In genomic region chr17:48600244-48601098, GRCh38 we compare ENCODE assay signal across 12 cellular contexts. TPM values are rescaled to one million over a fixed set of nuclear protein-coding genes. Genes with fewer than 3 reads are reported as not detected.
DNase-seq lines count a peak whose midpoint lies in the region; ATAC-seq lines count a peak whose summit lies in the region.
"Had no signal": no experiment of that assay in that cellular context is flagged by ENCODE, and none has a peak within 500 bp of the region (broad histone marks: within the 10 kb centered on the region; RNA-seq: fewer than 3 reads in every experiment).

No MANE protein-coding gene starts in this region.

- H4K5ac ChIP-seq in mesendoderm (ENCODE audit: low read length) = no peak overlapping the region

- no peaks in the 10 kb centered on the region for H3K79me2 ChIP-seq in mesendoderm (ENCODE audit: control insufficient read depth, insufficient read depth, low read length)

- no CpG with 5 or more reads among the region's 17 CpGs for WGBS in mesendoderm (ENCODE audit: extremely low coverage, insufficient coverage, low lambda C conversion rate)

- H3K18ac ChIP-seq in mesendoderm (ENCODE audit: low read length) = no peak overlapping the region

- H4K8ac ChIP-seq in mesendoderm (ENCODE audit: low read depth, low read length) = no peak overlapping the region

- no peak overlapping the region for H2AK5ac ChIP-seq in mesendoderm (ENCODE audit: low read length)

- no peaks in the 10 kb centered on the region for H3K36me3 ChIP-seq in mesendoderm (ENCODE audit: control insufficient read depth, insufficient read depth, low read length)
- H3K36me3 ChIP-seq: ovary had no signal

- H3K4ac ChIP-seq in mesendoderm (ENCODE audit: low read depth, low read length) = no peak overlapping the region

- no peak for ATAC-seq in HG02884 (IDR thresholded peaks at IDR 0.05; ENCODE audit: unreplicated experiment)

- H3K9ac ChIP-seq in mesendoderm (ENCODE audit: low read length) = no peak overlapping the region

- H3K23ac ChIP-seq in mesendoderm (ENCODE audit: low read length) = no peak overlapping the region

- no peak overlapping the region for H2BK120ac ChIP-seq in mesendoderm (ENCODE audit: low read depth, low read length)

- H3K56ac ChIP-seq in mesendoderm (ENCODE audit: low read length) = no peak overlapping the region

- H3K27me3 ChIP-seq in mesendoderm (ENCODE audit: insufficient read depth, low read length, poor library complexity) = peaks cover 88% of the 10 kb centered on the region

- H3K4me2 ChIP-seq in mesendoderm (ENCODE audit: low read length) = no peak overlapping the region

- no peak overlapping the region for H2BK5ac ChIP-seq in mesendoderm (ENCODE audit: low read length)

- no peak overlapping the region for H3K4me3 ChIP-seq in mesendoderm (ENCODE audit: low read length)
- H3K4me3 ChIP-seq: dorsolateral prefrontal cortex, ovary, SJSA1, thoracic aorta had no signal

- H3K27ac ChIP-seq in mesendoderm (ENCODE audit: low read depth, low read length) = no peak overlapping the region
- H3K27ac ChIP-seq: dorsolateral prefrontal cortex, ovary, SJSA1, thoracic aorta had no signal

- no peak overlapping the region for H2BK15ac ChIP-seq in mesendoderm (replicated peaks; ENCODE audit: low read depth)

- no peaks in the 10 kb centered on the region for H3K79me1 ChIP-seq in mesendoderm (ENCODE audit: low read length)

- DNase-seq in COLO668 (lab: John Stamatoyannopoulos, UW; ENCODE audit: unreplicated experiment) (peak; percentile 17), SW480 (ENCODE audit: low spot score) (peak; percentile 69), mesendoderm (peak; percentile 74), NCI-H446 (lab: John Stamatoyannopoulos, UW) (no peak), NCI-H774 (lab: John Stamatoyannopoulos, UW) (no peak)
- DNase-seq: activated effector memory CD4-positive, alpha-beta T cell treated with anti-CD3 and anti-CD28 coated beads, Interleukin-2, amount 50 U/mL, for 16 hours; DMS 273 treated with DMSO at 0.1 percent for 48 hours; dorsolateral prefrontal cortex; ovary had no signal

- peaks cover 9% of the 10 kb centered on the region for H3K4me1 ChIP-seq in mesendoderm (ENCODE audit: control insufficient read depth, low read depth, low read length)

RNA-seq across cellular contexts. Expression of gene HOXB6, which starts 4.3 kb away (rescaled TPM):
- not detected for polyA plus RNA-seq in mesendoderm (2013, experiment 1 of 2)
- not detected for polyA plus RNA-seq in mesendoderm (2013, experiment 2 of 2)

RNA-seq across cellular contexts. Expression of gene HOXB5, which starts 6.9 kb away (rescaled TPM):
- polyA plus RNA-seq in mesendoderm (2013, experiment 1 of 2) = not detected
- polyA plus RNA-seq in mesendoderm (2013, experiment 2 of 2) = not detected

RNA-seq across cellular contexts. Expression of gene HOXB7, which starts 10.3 kb away (rescaled TPM):
- polyA plus RNA-seq in mesendoderm (2013, experiment 1 of 2) = not detected
- 0.04 TPM for polyA plus RNA-seq in mesendoderm (2013, experiment 2 of 2)

RNA-seq across cellular contexts. Expression of gene HOXB3, which starts 10.4 kb away (rescaled TPM):
- 0.03 TPM for polyA plus RNA-seq in mesendoderm (2013, experiment 1 of 2)
- polyA plus RNA-seq in mesendoderm (2013, experiment 2 of 2) = not detected

RNA-seq across cellular contexts. Expression of gene HOXB8, which starts 14.6 kb away (rescaled TPM):
- polyA plus RNA-seq in mesendoderm (2013, experiment 1 of 2) = not detected
- polyA plus RNA-seq in mesendoderm (2013, experiment 2 of 2) = not detected

Comparison
In these comparisons a context has a peak if more than half of its experiments do, and no peak if none do; other contexts are left out.
1. DNase-seq: peak in COLO668 (single experiment), SW480 (single experiment) and mesendoderm (single experiment); none in NCI-H446 (0 of 2) and NCI-H774 (single experiment).